Comparison of ENCODE assay signal across 15 cellular contexts in the genomic region with DNA sequence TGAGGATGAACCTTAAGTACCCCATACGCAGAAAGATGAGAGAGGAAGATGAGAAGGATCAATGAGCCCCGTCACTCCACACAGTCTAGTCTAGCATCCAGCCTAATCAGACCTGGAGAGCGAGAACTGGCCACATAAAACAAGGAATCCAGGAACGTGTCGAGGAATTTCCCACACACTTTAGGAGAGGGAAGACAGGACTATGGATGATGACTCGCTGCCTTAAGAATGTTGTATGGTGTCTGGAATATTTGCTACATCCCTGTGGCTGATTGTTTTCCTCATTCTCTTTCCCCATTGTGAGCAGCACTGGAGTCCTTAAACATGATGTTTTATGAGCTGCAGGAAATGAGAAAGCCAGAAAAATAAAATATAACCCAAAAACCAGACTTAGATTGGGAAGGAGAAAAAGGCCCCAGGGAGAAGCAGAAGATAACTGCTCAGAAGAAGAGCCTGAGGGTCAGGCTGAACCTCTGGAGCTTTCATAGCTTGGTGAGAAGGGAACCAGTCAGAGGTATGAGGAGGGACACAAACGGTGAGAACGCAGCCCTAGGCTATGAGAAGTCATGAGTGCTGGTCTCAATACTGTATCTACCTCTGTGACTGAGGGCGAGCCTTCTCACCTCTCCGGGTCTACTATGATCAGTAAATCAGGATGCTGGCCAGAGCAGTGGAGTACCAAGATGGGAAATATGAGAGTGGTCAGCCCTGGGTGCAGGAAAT.
DNase-seq lines count a peak whose midpoint lies in the region; ATAC-seq, FAIRE-seq and TF ChIP-seq lines count a peak whose summit lies in the region.
"Had no signal": no experiment of that assay in that cellular context is flagged by ENCODE, and none has a peak within 500 bp of the region (broad histone marks: within the 10 kb centered on the region; RNA-seq: fewer than 3 reads in every experiment).

No MANE protein-coding gene starts in this region.

- DNase-seq in AG08395 (ENCODE audit: low spot score) = peak; percentile 86
- peak; percentile 80 for DNase-seq in HS-5 (ENCODE audit: low read depth)
- DNase-seq in brain microvascular endothelial cell = peak; percentile 77
- peak; percentile 48 for DNase-seq in keratinocyte (ENCODE audit: low read depth, low spot score)
- no peak for DNase-seq in activated CD4-positive, CD25-positive, alpha-beta regulatory T cell (lab: John Stamatoyannopoulos, UW)
- DNase-seq in central memory CD4-positive, alpha-beta T cell = no peak
- DNase-seq: dorsolateral prefrontal cortex, mucosa of descending colon, NCI-H1694 had no signal

- H3K4me2 ChIP-seq in keratinocyte (ENCODE audit: control insufficient read depth, extremely low read depth, insufficient read depth, low read depth, low read length) = peak overlapping the region; percentile 35
- H3K4me2 ChIP-seq: BLaER1 had no signal

- peak; percentile 94 for FAIRE-seq in keratinocyte (lab: Jason Lieb, UNC)

- H3K9ac ChIP-seq in keratinocyte (ENCODE audit: control insufficient read depth, extremely low read depth, insufficient read depth, low read length) = no peak overlapping the region
- H3K9ac ChIP-seq: BLaER1 had no signal

- ATAC-seq in stimulated activated memory B cell treated with anti-CD40 and anti-IgM and Interleukin-4, amounts not matched to agents 10 μg/mL and 1 μg/mL and 100 μg/mL, for 72 hours = no peak
- ATAC-seq in esophagus mucosa = no peak
- ATAC-seq: mucosa of descending colon had no signal

- in situ Hi-C loops in brain microvascular endothelial cell (cut with HindIII; ENCODE audit: low pct_ligation_motif_present, low sequenced_read_pairs) = no loop called here

- no peak overlapping the region for H3K27ac Mint-ChIP-seq in stimulated activated memory B cell treated with anti-CD40 and anti-IgM and Interleukin-4, amounts not matched to agents 10 μg/mL and 1 μg/mL and 100 μg/mL, for 72 hours
- H3K27ac Mint-ChIP-seq: activated naive CD4-positive, alpha-beta T cell treated with anti-CD3 and anti-CD28 coated beads, Interleukin-2, amount 50 U/mL, for 24 hours; T-helper 2 cell treated with Interferon-gamma antibody and Interleukin-4, amounts not matched to agents 5 μg/mL and 100 μg/mL, for 36 hours; type B pancreatic cell had no signal

- H3K4me1 Mint-ChIP-seq in stimulated activated memory B cell treated with anti-CD40 and anti-IgM and Interleukin-4, amounts not matched to agents 10 μg/mL and 1 μg/mL and 100 μg/mL, for 72 hours = no peaks in the 10 kb centered on the region
- H3K4me1 Mint-ChIP-seq: activated naive CD4-positive, alpha-beta T cell treated with anti-CD3 and anti-CD28 coated beads, Interleukin-2, amount 50 U/mL, for 24 hours had no signal

- H2AFZ ChIP-seq in keratinocyte (ENCODE audit: control insufficient read depth, low read length) = peak overlapping the region; percentile 33

- no peak for TF ChIP-seq CTCF in brain microvascular endothelial cell (IDR thresholded peaks at IDR 0.05; ENCODE audit: low read depth, low read length, missing control alignments)
- TF ChIP-seq CTCF in keratinocyte (optimal IDR thresholded peaks at IDR 0.05 in 1 of 3, IDR thresholded peaks at IDR 0.05 in 1 of 3, conservative IDR thresholded peaks at IDR 0.05 in 1 of 3; ENCODE audit: extremely low read depth in 1 of 3, insufficient read depth in 2 of 3, low read length in 3 of 3) = no peak

- dilution Hi-C loops in keratinocyte (cut with MboI; ENCODE audit: extremely low pct_ligation_motif_present, low sequenced_read_pairs) = no loop called here

- peaks cover 22% of the 10 kb centered on the region for H3K27me3 Mint-ChIP-seq in stimulated activated memory B cell treated with anti-CD40 and anti-IgM and Interleukin-4, amounts not matched to agents 10 μg/mL and 1 μg/mL and 100 μg/mL, for 72 hours

- H3K36me3 ChIP-seq in brain microvascular endothelial cell (replicated peaks) (no peaks in the 10 kb centered on the region), keratinocyte (ENCODE audit: control insufficient read depth in 2 of 2, extremely low read depth in 1 of 2, insufficient read depth in 2 of 2, low read length in 2 of 2) (no peaks in the 10 kb centered on the region)
- H3K36me3 ChIP-seq: BLaER1 had no signal

- H3K9me3 ChIP-seq in keratinocyte (ENCODE audit: control insufficient read depth, low read depth, low read length) = no peaks in the 10 kb centered on the region
- H3K9me3 ChIP-seq: BLaER1, mucosa of descending colon had no signal

- no peaks in the 10 kb centered on the region for H3K36me3 Mint-ChIP-seq in stimulated activated memory B cell treated with anti-CD40 and anti-IgM and Interleukin-4, amounts not matched to agents 10 μg/mL and 1 μg/mL and 100 μg/mL, for 72 hours
- H3K36me3 Mint-ChIP-seq: activated naive CD4-positive, alpha-beta T cell treated with anti-CD3 and anti-CD28 coated beads, Interleukin-2, amount 50 U/mL, for 24 hours; type B pancreatic cell had no signal

- no peak overlapping the region for H3K4me3 Mint-ChIP-seq in stimulated activated memory B cell treated with anti-CD40 and anti-IgM and Interleukin-4, amounts not matched to agents 10 μg/mL and 1 μg/mL and 100 μg/mL, for 72 hours
- H3K4me3 Mint-ChIP-seq: activated naive CD4-positive, alpha-beta T cell treated with anti-CD3 and anti-CD28 coated beads, Interleukin-2, amount 50 U/mL, for 24 hours; T-helper 2 cell treated with Interferon-gamma antibody and Interleukin-4, amounts not matched to agents 5 μg/mL and 100 μg/mL, for 36 hours; type B pancreatic cell had no signal

- peaks cover 14% of the 10 kb centered on the region for H3K4me1 ChIP-seq in keratinocyte (ENCODE audit: control insufficient read depth, extremely low read depth, insufficient read depth, low read length)
- H3K4me1 ChIP-seq: BLaER1 had no signal

- H4K20me1 ChIP-seq in keratinocyte (ENCODE audit: control insufficient read depth, extremely low read depth, insufficient read depth, low read length) = no peaks in the 10 kb centered on the region
- H4K20me1 ChIP-seq: BLaER1 had no signal

- H3K27ac ChIP-seq in brain microvascular endothelial cell (peak overlapping the region; percentile 17), keratinocyte (ENCODE audit: control insufficient read depth, insufficient read depth, low read length) (peak overlapping the region; percentile 36)
- H3K27ac ChIP-seq: BLaER1, dorsolateral prefrontal cortex had no signal

- no peaks in the 10 kb centered on the region for H3K9me1 ChIP-seq in keratinocyte (ENCODE audit: control insufficient read depth, extremely low read depth, insufficient read depth, low read length)

- no peaks in the 10 kb centered on the region for H3K79me2 ChIP-seq in keratinocyte (ENCODE audit: control insufficient read depth, insufficient read depth, low read length)

- H3K4me3 ChIP-seq in brain microvascular endothelial cell (ENCODE audit: low read depth, low read length) (no peak overlapping the region), keratinocyte (ENCODE audit: control insufficient read depth in 2 of 3, extremely low read depth in 1 of 3, insufficient read depth in 2 of 3, low read depth in 1 of 3, low read length in 3 of 3) (no peak overlapping the region)
- H3K4me3 ChIP-seq: BLaER1, dorsolateral prefrontal cortex, mucosa of descending colon had no signal

- H3K9me3 Mint-ChIP-seq in stimulated activated memory B cell treated with anti-CD40 and anti-IgM and Interleukin-4, amounts not matched to agents 10 μg/mL and 1 μg/mL and 100 μg/mL, for 72 hours = no peaks in the 10 kb centered on the region
- H3K9me3 Mint-ChIP-seq: T-helper 2 cell treated with Interferon-gamma antibody and Interleukin-4, amounts not matched to agents 5 μg/mL and 100 μg/mL, for 36 hours had no signal

- H3K27me3 ChIP-seq in brain microvascular endothelial cell (replicated peaks) = no peaks in the 10 kb centered on the region
- no peaks in the 10 kb centered on the region for H3K27me3 ChIP-seq in keratinocyte (ENCODE audit: control insufficient read depth, extremely low read depth, insufficient read depth, low read length)
- H3K27me3 ChIP-seq: BLaER1, dorsolateral prefrontal cortex had no signal

Comparison
In these comparisons a context has a peak if more than half of its experiments do, and no peak if none do; other contexts are left out.
1. DNase-seq: peak in AG08395 (single experiment), HS-5 (single experiment), brain microvascular endothelial cell (single experiment) and keratinocyte (single experiment); none in activated CD4-positive, CD25-positive, alpha-beta regulatory T cell (0 of 4) and central memory CD4-positive, alpha-beta T cell (single experiment).